Comparison of ENCODE assay signal across 8 cellular contexts in genomic region chr22:31944700-31945477, GRCh38. TPM values are rescaled to one million over a fixed set of nuclear protein-coding genes. Genes with fewer than 3 reads are reported as not detected.
DNase-seq lines count a peak whose midpoint lies in the region; ATAC-seq, FAIRE-seq and TF ChIP-seq lines count a peak whose summit lies in the region.

No MANE protein-coding gene starts in this region.

- dilution Hi-C loops in endothelial cell of umbilical vein (cut with MboI; ENCODE audit: extremely low pct_ligation_motif_present, low sequenced_read_pairs), result no loop called here

- H3K79me2 ChIP-seq in endothelial cell of umbilical vein (ENCODE audit: control insufficient read depth, insufficient read depth, low read length), result peaks cover 53% of the 10 kb centered on the region

- DNase-seq in BJ (ENCODE audit: low read depth) (no peak), endothelial cell of umbilical vein (ENCODE audit: low read depth, low spot score) (peak; percentile 12), islet precursor cell (no peak)
- DNase-seq in activated CD4-positive, alpha-beta T cell treated with anti-CD3 and anti-CD28 coated beads for 4 hours, result peak; percentile 35 to 46

- H3K27me3 ChIP-seq in BJ (ENCODE audit: control insufficient read depth, insufficient read depth, low read length), result no peaks in the 10 kb centered on the region
- H3K27me3 ChIP-seq in endothelial cell of umbilical vein (ENCODE audit: control insufficient read depth in 2 of 2, insufficient read depth in 2 of 2, low read length in 2 of 2), result no peaks in the 10 kb centered on the region
- H3K27me3 ChIP-seq in mucosa of stomach (ENCODE audit: control insufficient read depth, insufficient read depth, low read length), result no peaks in the 10 kb centered on the region

- ATAC-seq in GM19395 (IDR thresholded peaks at IDR 0.05; ENCODE audit: unreplicated experiment), result peak; percentile 29
- peak; percentile 3 for ATAC-seq in HG03442 (IDR thresholded peaks at IDR 0.05; ENCODE audit: unreplicated experiment)

- H3K36me3 ChIP-seq in BJ (ENCODE audit: control insufficient read depth, insufficient read depth, low read length) (no peaks in the 10 kb centered on the region; the same call in none of the 2 replicates), endothelial cell of umbilical vein (ENCODE audit: control insufficient read depth in 2 of 2, extremely low read depth in 1 of 2, insufficient read depth in 2 of 2, low read length in 2 of 2) (peaks cover 0 to 4% of the 10 kb centered on the region in 2 experiments), mucosa of stomach (ENCODE audit: control insufficient read depth, insufficient read depth, low read length) (no peaks in the 10 kb centered on the region)

- H3K27ac ChIP-seq in endothelial cell of umbilical vein (ENCODE audit: insufficient read depth, low read depth, low read length), result peak overlapping the region; percentile 74
- peak overlapping the region; percentile 93 for H3K27ac ChIP-seq in temporal lobe (ENCODE audit: low read depth, low read length)

- CTCF ChIA-PET in BJ (lab: Yijun Ruan, JAX), result interaction anchor here (1.2 kb wide), 1 partner anchor 25 kb away, joined by 4 read pairs; no protein-coding TSS in a partner anchor
- CTCF ChIA-PET in endothelial cell of umbilical vein (lab: Charles Lee), result interaction anchor here (1.5 to 4.5 kb wide), 4 partner anchors 26 to 279 kb away, joined by 11 to 26 read pairs (median 18); no protein-coding TSS in a partner anchor

- no peak for TF ChIP-seq POLR2A in endothelial cell of umbilical vein (IDR thresholded peaks at IDR 0.05; ENCODE audit: low read depth, low read length)

- H3K4me3 ChIP-seq in BJ (ENCODE audit: low read depth, low read length) (peak overlapping the region; percentile 87), endothelial cell of umbilical vein (replicated peaks in 1 of 3; ENCODE audit: insufficient read depth in 1 of 3, low read depth in 1 of 3, low read length in 3 of 3) (peak overlapping the region; percentile 94 to 100 (median 96)), mucosa of stomach (ENCODE audit: low read length) (peak overlapping the region; percentile 85)

- POLR2A ChIA-PET in BJ (lab: Charles Lee) (no interaction called here), endothelial cell of umbilical vein (lab: Charles Lee) (no interaction called here)

- no TSS peak for BruUV-seq in endothelial cell of umbilical vein (replicated peaks; lab: Mats Ljungman, UMichigan)

- FAIRE-seq in endothelial cell of umbilical vein (lab: Jason Lieb, UNC), result peak; percentile 43

- no peaks in the 10 kb centered on the region for H3K9me1 ChIP-seq in endothelial cell of umbilical vein (replicated peaks; ENCODE audit: control insufficient read depth, extremely low read depth, insufficient read depth, low read length)

- H3K9me3 ChIP-seq in endothelial cell of umbilical vein (replicated peaks; ENCODE audit: control insufficient read depth, insufficient read depth, low read length), result no peaks in the 10 kb centered on the region
- H3K9me3 ChIP-seq in mucosa of stomach (ENCODE audit: control insufficient read depth, low read length), result no peaks in the 10 kb centered on the region

- peak overlapping the region; percentile 46 for H2AFZ ChIP-seq in endothelial cell of umbilical vein (ENCODE audit: low read depth, low read length)

- intact Hi-C loops in endothelial cell of umbilical vein (cut with micrococcal nuclease), result loop anchor here (1.0 to 5.0 kb wide), 4 partner anchors 26 to 192 kb away; no protein-coding TSS in a partner anchor

- TF ChIP-seq CTCF in BJ (IDR thresholded peaks at IDR 0.05; ENCODE audit: insufficient read depth, low read depth, low read length) (peak; percentile 34), endothelial cell of umbilical vein (IDR thresholded peaks at IDR 0.05; ENCODE audit: extremely low read depth in 1 of 2, insufficient read depth in 1 of 2, low read depth in 1 of 2, low read length in 2 of 2) (no peak)

- H3K9ac ChIP-seq in endothelial cell of umbilical vein (replicated peaks; ENCODE audit: extremely low read depth, insufficient read depth, low read length), result peak overlapping the region; percentile 91
- H3K9ac ChIP-seq in mucosa of stomach (ENCODE audit: low read length), result peak overlapping the region; percentile 92

- H3K4me2 ChIP-seq in endothelial cell of umbilical vein (ENCODE audit: insufficient read depth, low read length), result peak overlapping the region; percentile 96

- no peaks in the 10 kb centered on the region for H4K20me1 ChIP-seq in endothelial cell of umbilical vein (replicated peaks; ENCODE audit: control insufficient read depth, extremely low read depth, insufficient read depth, low read length)

- H3K4me1 ChIP-seq in endothelial cell of umbilical vein (ENCODE audit: control insufficient read depth, extremely low read depth, insufficient read depth, low read length) (peaks cover 24% of the 10 kb centered on the region), mucosa of stomach (ENCODE audit: control insufficient read depth, insufficient read depth, low read length) (peaks cover 22% of the 10 kb centered on the region)

TF ChIP-seq in endothelial cell of umbilical vein, 7 proteins besides CTCF, POLR2A, EP300 and RAD21:
- TF ChIP-seq EZH2 (IDR thresholded peaks at IDR 0.05; ENCODE audit: borderline replicate concordance, low read depth, low read length, severe bottlenecking) (no peak), POLR2AphosphoS5 (IDR thresholded peaks at IDR 0.05; ENCODE audit: insufficient read depth, low read depth, low read length) (peak; percentile 8)

RNA-seq across cellular contexts. Expression of gene YWHAH, which starts 0.6 kb away (rescaled TPM):
- polyA plus RNA-seq in BJ (2011; rRNA removed), result 140 and 146 TPM in 2 replicates
- 73.7 and 83.5 TPM in 2 replicates for polyA minus RNA-seq in BJ (2011; rRNA and poly(A)+ RNA removed)
- total RNA-seq in endothelial cell of umbilical vein, result 170 and 182 TPM in 2 replicates
- 72.2 and 73.6 TPM in 2 replicates for polyA plus RNA-seq in endothelial cell of umbilical vein
- polyA plus RNA-seq in endothelial cell of umbilical vein (2011; cell fraction: cytosol; rRNA removed), result 117 and 139 TPM in 2 replicates
- polyA plus RNA-seq in endothelial cell of umbilical vein (2011; cell fraction: nucleus; rRNA removed), result 52.4 and 59.2 TPM in 2 replicates
- 121 and 190 TPM in 2 replicates for polyA plus RNA-seq in endothelial cell of umbilical vein (2012)
- 41.5 and 43.3 TPM in 2 replicates for polyA minus RNA-seq in endothelial cell of umbilical vein
- polyA minus RNA-seq in endothelial cell of umbilical vein (2011; cell fraction: cytosol; rRNA and poly(A)+ RNA removed), result 26.1 TPM
- polyA minus RNA-seq in endothelial cell of umbilical vein (2011; cell fraction: nucleus; rRNA and poly(A)+ RNA removed), result 14.1 and 20.4 TPM in 2 replicates
- total RNA-seq in temporal lobe, result 175 TPM

Comparison
In these comparisons a context has a peak if more than half of its experiments do, and no peak if none do; other contexts are left out.
1. DNase-seq: peak in activated CD4-positive, alpha-beta T cell treated with anti-CD3 and anti-CD28 coated beads for 4 hours (2 of 2) and endothelial cell of umbilical vein (single experiment); none in BJ (single experiment) and islet precursor cell (single experiment).
2. Peak in every context shown above with its lines, with median percentiles within 50 percentile points of each other: H3K4me3 ChIP-seq.